ENCODE assay signal across 8 cellular contexts in genomic region chr6:109059591-109060021, GRCh38. TPM values are rescaled to one million over a fixed set of nuclear protein-coding genes. Genes with fewer than 3 reads are reported as not detected.
A peak's percentile ranks its signal among the peaks of the same experiment; 100 is the strongest.
DNase-seq lines count a peak whose midpoint lies in the region; TF ChIP-seq lines count a peak whose summit lies in the region.

No MANE protein-coding gene starts in this region.

- no peaks in the 10 kb centered on the region for H3K27me3 Mint-ChIP-seq in chondrocyte (ENCODE audit: low read depth)

- WGBS in ovary, 3 donors: 27 to 49% (median 37%) methylated on average over 4 of the region's 4 CpGs

- peak; percentile 40 for DNase-seq in ELR (ENCODE audit: low read depth)
- DNase-seq in chondrocyte (ENCODE audit: low spot score): no peak
- DNase-seq in non-pigmented ciliary epithelial cell (ENCODE audit: low read depth): peak; percentile 31
- DNase-seq in ovary: no peak
- DNase-seq in activated CD4-positive, alpha-beta T cell treated with anti-CD3 and anti-CD28 coated beads for 1 hour: no peak
- no peak for DNase-seq in NCI-H2029 treated with DMSO at 0.1 percent for 48 hours (lab: John Stamatoyannopoulos, UW)
- DNase-seq in stimulated activated CD4-positive, alpha-beta T cell treated with anti-CD3 and anti-CD28 coated beads, Interleukin-12 subunit alpha, Interleukin-12 subunit beta, amount 100 ng/mL, for 4 hours: no peak

- H3K27ac Mint-ChIP-seq in chondrocyte (ENCODE audit: unreplicated experiment): peak overlapping the region; percentile 51

- no peaks in the 10 kb centered on the region for H3K9me3 ChIP-seq in Loucy (ENCODE audit: insufficient read depth, low read depth, low read length)
- no peaks in the 10 kb centered on the region for H3K9me3 ChIP-seq in ovary

- H3K9me2 ChIP-seq in Loucy (replicated peaks; ENCODE audit: low read depth, low read length): no peaks in the 10 kb centered on the region

- no peak overlapping the region for H3K27ac ChIP-seq in ovary

- H3K4me3 Mint-ChIP-seq in chondrocyte (ENCODE audit: unreplicated experiment): no peak overlapping the region

- no peaks in the 10 kb centered on the region for H3K9me3 Mint-ChIP-seq in chondrocyte (ENCODE audit: low read depth)

- no peaks in the 10 kb centered on the region for H3F3A ChIP-seq in Loucy (ENCODE audit: low read depth)

- TF ChIP-seq CTCF in Loucy (conservative IDR thresholded peaks at IDR 0.05; ENCODE audit: low read length) (no peak), chondrocyte (IDR thresholded peaks at IDR 0.05) (peak; percentile 38), ovary (IDR thresholded peaks at IDR 0.05) (no peak)

- H4K20me1 ChIP-seq in Loucy (ENCODE audit: insufficient read depth, low read length, poor library complexity, severe bottlenecking): no peaks in the 10 kb centered on the region

- no peak for TF ChIP-seq POLR2A in ovary (IDR thresholded peaks at IDR 0.05)

- H3K36me3 Mint-ChIP-seq in chondrocyte (ENCODE audit: low read depth): no peaks in the 10 kb centered on the region

- H2AFZ ChIP-seq in Loucy (ENCODE audit: low read length): peak overlapping the region; percentile 72; the same call in 1 of the 2 replicates

- peak overlapping the region; percentile 47 for H3K4me2 ChIP-seq in Loucy (ENCODE audit: low read depth, low read length, poor library complexity, severe bottlenecking)

- TF ChIP-seq EP300 in ovary (IDR thresholded peaks at IDR 0.05): no peak

- H3K4me3 ChIP-seq in Loucy (ENCODE audit: low read length, poor library complexity, severe bottlenecking) (peak overlapping the region; percentile 15), ovary (no peak overlapping the region)

- H3K4me1 ChIP-seq in Loucy (ENCODE audit: insufficient read depth, low read length, poor library complexity, severe bottlenecking) (peaks cover 36% of the 10 kb centered on the region), ovary (ENCODE audit: insufficient read depth) (peaks cover 2% of the 10 kb centered on the region)

- H3K9ac ChIP-seq in Loucy (ENCODE audit: low read depth, low read length, poor library complexity, severe bottlenecking): peak overlapping the region; percentile 35

- H3K36me3 ChIP-seq in Loucy (ENCODE audit: insufficient read depth, low read length) (no peaks in the 10 kb centered on the region), ovary (no peaks in the 10 kb centered on the region)

- peaks cover 13% of the 10 kb centered on the region; the same call in 1 of the 2 replicates for H3K79me2 ChIP-seq in Loucy (ENCODE audit: insufficient read depth, low read length)

- H3K27me3 ChIP-seq in Loucy (ENCODE audit: insufficient read depth, low read length, poor library complexity, severe bottlenecking) (no peaks in the 10 kb centered on the region), ovary (no peaks in the 10 kb centered on the region)

- peaks cover 21% of the 10 kb centered on the region for H3K4me1 Mint-ChIP-seq in chondrocyte (ENCODE audit: low read depth)

- intact Hi-C loops in ovary (cut with DNase I): loop anchor here in 3 of 4 donors (10.0 kb wide), 3 partner anchors 45 to 515 kb away; no protein-coding TSS in a partner anchor

RNA-seq across cellular contexts. Expression of gene SESN1, which starts 35.0 kb away (rescaled TPM):
- total RNA-seq in chondrocyte (9.2 to 12.2 TPM (median 9.5 TPM) in 3 replicates), ovary (10 to 100 TPM; 36.5 to 97.2 (median 65.4) TPM)
- polyA plus RNA-seq in ovary: 10 to 100 TPM; 55.0 to 68.4 TPM

RNA-seq across cellular contexts. Expression of gene CEP57L1, which starts 35.7 kb away (rescaled TPM):
- total RNA-seq in chondrocyte (14.0 to 18.3 TPM (median 16.6 TPM) in 3 replicates), ovary (10 to 100 TPM in 3 of 7 donors, 1 to 10 TPM in 4; 7.4 to 12.6 (median 9.7) TPM)
- 1 to 10 TPM; 4.9 to 9.1 TPM for polyA plus RNA-seq in ovary

Comparison
In these comparisons a context has a peak if more than half of its experiments do, and no peak if none do; other contexts are left out.
1. DNase-seq: peak in ELR (single experiment) and non-pigmented ciliary epithelial cell (single experiment); none in chondrocyte (single experiment), ovary (0 of 5), activated CD4-positive, alpha-beta T cell treated with anti-CD3 and anti-CD28 coated beads for 1 hour (single experiment), NCI-H2029 treated with DMSO at 0.1 percent for 48 hours (single experiment) and stimulated activated CD4-positive, alpha-beta T cell treated with anti-CD3 and anti-CD28 coated beads, Interleukin-12 subunit alpha, Interleukin-12 subunit beta, amount 100 ng/mL, for 4 hours (single experiment).